ENCODE assay signal across 3 cellular contexts in genomic region chr19:42054205-42054604, GRCh38.
TF ChIP-seq lines count a peak whose summit lies in the region.

No MANE protein-coding gene starts in this region.

TF ChIP-seq in SK-N-SH, 30 proteins besides CTCF, POLR2A, EP300 and RAD21 (continued from another document):
- TF ChIP-seq TEAD4 (IDR thresholded peaks at IDR 0.05; ENCODE audit: borderline replicate concordance, insufficient read depth), result no peak
- TF ChIP-seq, protein P1, sequence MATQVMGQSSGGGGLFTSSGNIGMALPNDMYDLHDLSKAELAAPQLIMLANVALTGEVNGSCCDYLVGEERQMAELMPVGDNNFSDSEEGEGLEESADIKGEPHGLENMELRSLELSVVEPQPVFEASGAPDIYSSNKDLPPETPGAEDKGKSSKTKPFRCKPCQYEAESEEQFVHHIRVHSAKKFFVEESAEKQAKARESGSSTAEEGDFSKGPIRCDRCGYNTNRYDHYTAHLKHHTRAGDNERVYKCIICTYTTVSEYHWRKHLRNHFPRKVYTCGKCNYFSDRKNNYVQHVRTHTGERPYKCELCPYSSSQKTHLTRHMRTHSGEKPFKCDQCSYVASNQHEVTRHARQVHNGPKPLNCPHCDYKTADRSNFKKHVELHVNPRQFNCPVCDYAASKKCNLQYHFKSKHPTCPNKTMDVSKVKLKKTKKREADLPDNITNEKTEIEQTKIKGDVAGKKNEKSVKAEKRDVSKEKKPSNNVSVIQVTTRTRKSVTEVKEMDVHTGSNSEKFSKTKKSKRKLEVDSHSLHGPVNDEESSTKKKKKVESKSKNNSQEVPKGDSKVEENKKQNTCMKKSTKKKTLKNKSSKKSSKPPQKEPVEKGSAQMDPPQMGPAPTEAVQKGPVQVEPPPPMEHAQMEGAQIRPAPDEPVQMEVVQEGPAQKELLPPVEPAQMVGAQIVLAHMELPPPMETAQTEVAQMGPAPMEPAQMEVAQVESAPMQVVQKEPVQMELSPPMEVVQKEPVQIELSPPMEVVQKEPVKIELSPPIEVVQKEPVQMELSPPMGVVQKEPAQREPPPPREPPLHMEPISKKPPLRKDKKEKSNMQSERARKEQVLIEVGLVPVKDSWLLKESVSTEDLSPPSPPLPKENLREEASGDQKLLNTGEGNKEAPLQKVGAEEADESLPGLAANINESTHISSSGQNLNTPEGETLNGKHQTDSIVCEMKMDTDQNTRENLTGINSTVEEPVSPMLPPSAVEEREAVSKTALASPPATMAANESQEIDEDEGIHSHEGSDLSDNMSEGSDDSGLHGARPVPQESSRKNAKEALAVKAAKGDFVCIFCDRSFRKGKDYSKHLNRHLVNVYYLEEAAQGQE (IDR thresholded peaks at IDR 0.05; ENCODE audit: low read depth, low read length), result 0 out of 2 replicates have a peak, but pooled peaks have one; percentile 42
- TF ChIP-seq MEF2A (IDR thresholded peaks at IDR 0.05; ENCODE audit: borderline replicate concordance, low read depth), result no peak
TF ChIP-seq in SK-N-SH: peak in this region for 1.

TF ChIP-seq in SK-N-SH treated with all-trans-retinoic acid at 6 μM for 48 hours, 23 proteins besides CTCF, POLR2A, EP300 and RAD21:
- TF ChIP-seq, protein P2, sequence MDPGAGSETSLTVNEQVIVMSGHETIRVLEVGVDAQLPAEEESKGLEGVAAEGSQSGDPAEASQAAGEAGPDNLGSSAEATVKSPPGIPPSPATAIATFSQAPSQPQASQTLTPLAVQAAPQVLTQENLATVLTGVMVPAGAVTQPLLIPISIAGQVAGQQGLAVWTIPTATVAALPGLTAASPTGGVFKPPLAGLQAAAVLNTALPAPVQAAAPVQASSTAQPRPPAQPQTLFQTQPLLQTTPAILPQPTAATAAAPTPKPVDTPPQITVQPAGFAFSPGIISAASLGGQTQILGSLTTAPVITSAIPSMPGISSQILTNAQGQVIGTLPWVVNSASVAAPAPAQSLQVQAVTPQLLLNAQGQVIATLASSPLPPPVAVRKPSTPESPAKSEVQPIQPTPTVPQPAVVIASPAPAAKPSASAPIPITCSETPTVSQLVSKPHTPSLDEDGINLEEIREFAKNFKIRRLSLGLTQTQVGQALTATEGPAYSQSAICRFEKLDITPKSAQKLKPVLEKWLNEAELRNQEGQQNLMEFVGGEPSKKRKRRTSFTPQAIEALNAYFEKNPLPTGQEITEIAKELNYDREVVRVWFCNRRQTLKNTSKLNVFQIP (CRISPR knock-in tag; IDR thresholded peaks at IDR 0.05; ENCODE audit: borderline replicate concordance, low read depth), result no peak
- no peak for TF ChIP-seq TSHZ2 (CRISPR knock-in tag; IDR thresholded peaks at IDR 0.05)
- TF ChIP-seq OSR1 (CRISPR knock-in tag; IDR thresholded peaks at IDR 0.05), result no peak
- TF ChIP-seq TCF4 (CRISPR knock-in tag; IDR thresholded peaks at IDR 0.05; ENCODE audit: borderline replicate concordance), result no peak
- no peak for TF ChIP-seq RARB (CRISPR knock-in tag; IDR thresholded peaks at IDR 0.05)
- no peak for TF ChIP-seq PATZ1 (CRISPR knock-in tag; IDR thresholded peaks at IDR 0.05; ENCODE audit: borderline replicate concordance)
- TF ChIP-seq ESRRG (CRISPR knock-in tag; IDR thresholded peaks at IDR 0.05), result no peak
- no peak for TF ChIP-seq ZNF8 (CRISPR knock-in tag; IDR thresholded peaks at IDR 0.05)
- TF ChIP-seq ZNF565 (CRISPR knock-in tag; conservative IDR thresholded peaks at IDR 0.05; ENCODE audit: low read depth), result no peak
- no peak for TF ChIP-seq SNAI2 (CRISPR knock-in tag; IDR thresholded peaks at IDR 0.05)
- no peak for TF ChIP-seq ZFP3 (CRISPR knock-in tag; IDR thresholded peaks at IDR 0.05)
- TF ChIP-seq PPARA (CRISPR knock-in tag; IDR thresholded peaks at IDR 0.05; ENCODE audit: borderline replicate concordance), result no peak
- TF ChIP-seq ARNTL (CRISPR knock-in tag; IDR thresholded peaks at IDR 0.05; ENCODE audit: borderline replicate concordance, low read depth), result no peak
- TF ChIP-seq, protein P3, sequence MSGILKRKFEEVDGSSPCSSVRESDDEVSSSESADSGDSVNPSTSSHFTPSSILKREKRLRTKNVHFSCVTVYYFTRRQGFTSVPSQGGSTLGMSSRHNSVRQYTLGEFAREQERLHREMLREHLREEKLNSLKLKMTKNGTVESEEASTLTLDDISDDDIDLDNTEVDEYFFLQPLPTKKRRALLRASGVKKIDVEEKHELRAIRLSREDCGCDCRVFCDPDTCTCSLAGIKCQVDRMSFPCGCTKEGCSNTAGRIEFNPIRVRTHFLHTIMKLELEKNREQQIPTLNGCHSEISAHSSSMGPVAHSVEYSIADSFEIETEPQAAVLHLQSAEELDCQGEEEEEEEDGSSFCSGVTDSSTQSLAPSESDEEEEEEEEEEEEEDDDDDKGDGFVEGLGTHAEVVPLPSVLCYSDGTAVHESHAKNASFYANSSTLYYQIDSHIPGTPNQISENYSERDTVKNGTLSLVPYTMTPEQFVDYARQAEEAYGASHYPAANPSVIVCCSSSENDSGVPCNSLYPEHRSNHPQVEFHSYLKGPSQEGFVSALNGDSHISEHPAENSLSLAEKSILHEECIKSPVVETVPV (CRISPR knock-in tag; IDR thresholded peaks at IDR 0.05), result no peak
- TF ChIP-seq TOX (CRISPR knock-in tag; IDR thresholded peaks at IDR 0.05; ENCODE audit: borderline replicate concordance), result no peak
- no peak for TF ChIP-seq BACH2 (CRISPR knock-in tag; IDR thresholded peaks at IDR 0.05; ENCODE audit: borderline replicate concordance)
- TF ChIP-seq ISL1 (CRISPR knock-in tag; IDR thresholded peaks at IDR 0.05), result no peak
TF ChIP-seq in SK-N-SH treated with all-trans-retinoic acid at 6 μM for 48 hours: peak in this region for 0.

TF ChIP-seq in Ishikawa, 13 proteins besides CTCF, POLR2A, EP300 and RAD21 (continued from another document):
- TF ChIP-seq, protein P1 (IDR thresholded peaks at IDR 0.05; ENCODE audit: low read depth), result peak; percentile 51
